Comparison of ENCODE assay signal across 1 cellular context in genomic region chr7:149771199-149771636, GRCh38.
TF ChIP-seq lines count a peak whose summit lies in the region.

No MANE protein-coding gene starts in this region.

TF ChIP-seq in K562, 482 proteins besides CTCF, POLR2A, EP300 and RAD21:
- TF ChIP-seq ZNF696 (CRISPR knock-in tag; conservative IDR thresholded peaks at IDR 0.05) (no peak), RBM34 (IDR thresholded peaks at IDR 0.05; ENCODE audit: borderline replicate concordance, insufficient read depth, low read length) (no peak), TGIF2 (CRISPR knock-in tag; IDR thresholded peaks at IDR 0.05) (no peak), ZNF121 (CRISPR knock-in tag; conservative IDR thresholded peaks at IDR 0.05) (no peak), KAT7 (CRISPR knock-in tag; IDR thresholded peaks at IDR 0.05; ENCODE audit: borderline replicate concordance) (peak; percentile 30; the same call in 1 of the 2 replicates), NR4A1 (CRISPR knock-in tag; IDR thresholded peaks at IDR 0.05) (no peak), NR4A1 (tag; IDR thresholded peaks at IDR 0.05) (no peak), CTBP1 (IDR thresholded peaks at IDR 0.05; ENCODE audit: borderline replicate concordance) (no peak), CREBBP (IDR thresholded peaks at IDR 0.05; ENCODE audit: low read depth, low read length) (no peak), KLF6 (CRISPR knock-in tag; IDR thresholded peaks at IDR 0.05; ENCODE audit: borderline replicate concordance) (no peak), PHB (CRISPR knock-in tag; IDR thresholded peaks at IDR 0.05) (no peak), ZNF3 (CRISPR knock-in tag; IDR thresholded peaks at IDR 0.05) (no peak), BHLHE40 (IDR thresholded peaks at IDR 0.05; ENCODE audit: low read length) (no peak; the same call in 1 of the 2 replicates), MEIS2 (IDR thresholded peaks at IDR 0.05; ENCODE audit: partially characterized antibody) (no peak), PYGO2 (tag; IDR thresholded peaks at IDR 0.05) (no peak), ZFX (CRISPR knock-in tag; IDR thresholded peaks at IDR 0.05) (0 out of 2 replicates have a peak, but pooled peaks have one; percentile 16), SMARCA5 (IDR thresholded peaks at IDR 0.05) (no peak), RB1 (IDR thresholded peaks at IDR 0.05; ENCODE audit: low read depth) (no peak), CBFB (CRISPR knock-in tag; IDR thresholded peaks at IDR 0.05) (0 out of 2 replicates have a peak, but pooled peaks have one; percentile 43), SMARCE1 (IDR thresholded peaks at IDR 0.05) (no peak), RUNX1 (IDR thresholded peaks at IDR 0.05; ENCODE audit: low read depth) (0 out of 2 replicates have a peak, but pooled peaks have one; percentile 13), SIN3A (IDR thresholded peaks at IDR 0.05; ENCODE audit: borderline replicate concordance in 2 of 2, control insufficient read depth in 1 of 2, low read depth in 2 of 2, low read length in 2 of 2) (peak in 1 of 2 experiments; percentile 27; a peak in 1 of 4 replicates), MAX (CRISPR knock-in tag; IDR thresholded peaks at IDR 0.05) (no peak), CEBPG (CRISPR knock-in tag; IDR thresholded peaks at IDR 0.05) (no peak), CEBPG (tag; conservative IDR thresholded peaks at IDR 0.05 in 1 of 2, IDR thresholded peaks at IDR 0.05 in 1 of 2) (no peak), PTRF (tag; IDR thresholded peaks at IDR 0.05) (no peak), MBD2 (IDR thresholded peaks at IDR 0.05; ENCODE audit: borderline replicate concordance, low read depth) (no peak), HNRNPK (IDR thresholded peaks at IDR 0.05; ENCODE audit: low read depth, low read length, poor library complexity, severe bottlenecking) (no peak), NCOA2 (IDR thresholded peaks at IDR 0.05; ENCODE audit: partially characterized antibody in 2 of 2) (no peak), RBBP5 (IDR thresholded peaks at IDR 0.05; ENCODE audit: borderline replicate concordance, insufficient read depth, low read length, poor library complexity, severe bottlenecking) (peak; percentile 37), DEAF1 (CRISPR knock-in tag; IDR thresholded peaks at IDR 0.05) (no peak), ZFP1 (CRISPR knock-in tag; IDR thresholded peaks at IDR 0.05) (no peak), ZNF444 (CRISPR knock-in tag; IDR thresholded peaks at IDR 0.05) (0 out of 2 replicates have a peak, but pooled peaks have one; percentile 2), ZMIZ1 (IDR thresholded peaks at IDR 0.05; ENCODE audit: low read depth in 2 of 2, low read length in 2 of 2) (no peak), ZNF764 (CRISPR knock-in tag; IDR thresholded peaks at IDR 0.05; ENCODE audit: low read depth) (no peak), MCM7 (IDR thresholded peaks at IDR 0.05) (no peak), ZSCAN32 (CRISPR knock-in tag; IDR thresholded peaks at IDR 0.05) (no peak), SMAD2 (IDR thresholded peaks at IDR 0.05; ENCODE audit: low read depth, low read length) (no peak), ZNF436 (CRISPR knock-in tag; IDR thresholded peaks at IDR 0.05) (no peak), ZNF282 (CRISPR knock-in tag; IDR thresholded peaks at IDR 0.05) (0 out of 2 replicates have a peak, but pooled peaks have one; percentile 42)
- TF ChIP-seq, protein P1, sequence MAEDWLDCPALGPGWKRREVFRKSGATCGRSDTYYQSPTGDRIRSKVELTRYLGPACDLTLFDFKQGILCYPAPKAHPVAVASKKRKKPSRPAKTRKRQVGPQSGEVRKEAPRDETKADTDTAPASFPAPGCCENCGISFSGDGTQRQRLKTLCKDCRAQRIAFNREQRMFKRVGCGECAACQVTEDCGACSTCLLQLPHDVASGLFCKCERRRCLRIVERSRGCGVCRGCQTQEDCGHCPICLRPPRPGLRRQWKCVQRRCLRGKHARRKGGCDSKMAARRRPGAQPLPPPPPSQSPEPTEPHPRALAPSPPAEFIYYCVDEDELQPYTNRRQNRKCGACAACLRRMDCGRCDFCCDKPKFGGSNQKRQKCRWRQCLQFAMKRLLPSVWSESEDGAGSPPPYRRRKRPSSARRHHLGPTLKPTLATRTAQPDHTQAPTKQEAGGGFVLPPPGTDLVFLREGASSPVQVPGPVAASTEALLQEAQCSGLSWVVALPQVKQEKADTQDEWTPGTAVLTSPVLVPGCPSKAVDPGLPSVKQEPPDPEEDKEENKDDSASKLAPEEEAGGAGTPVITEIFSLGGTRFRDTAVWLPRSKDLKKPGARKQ (CRISPR knock-in tag; IDR thresholded peaks at IDR 0.05) = no peak
- TF ChIP-seq, protein P2, sequence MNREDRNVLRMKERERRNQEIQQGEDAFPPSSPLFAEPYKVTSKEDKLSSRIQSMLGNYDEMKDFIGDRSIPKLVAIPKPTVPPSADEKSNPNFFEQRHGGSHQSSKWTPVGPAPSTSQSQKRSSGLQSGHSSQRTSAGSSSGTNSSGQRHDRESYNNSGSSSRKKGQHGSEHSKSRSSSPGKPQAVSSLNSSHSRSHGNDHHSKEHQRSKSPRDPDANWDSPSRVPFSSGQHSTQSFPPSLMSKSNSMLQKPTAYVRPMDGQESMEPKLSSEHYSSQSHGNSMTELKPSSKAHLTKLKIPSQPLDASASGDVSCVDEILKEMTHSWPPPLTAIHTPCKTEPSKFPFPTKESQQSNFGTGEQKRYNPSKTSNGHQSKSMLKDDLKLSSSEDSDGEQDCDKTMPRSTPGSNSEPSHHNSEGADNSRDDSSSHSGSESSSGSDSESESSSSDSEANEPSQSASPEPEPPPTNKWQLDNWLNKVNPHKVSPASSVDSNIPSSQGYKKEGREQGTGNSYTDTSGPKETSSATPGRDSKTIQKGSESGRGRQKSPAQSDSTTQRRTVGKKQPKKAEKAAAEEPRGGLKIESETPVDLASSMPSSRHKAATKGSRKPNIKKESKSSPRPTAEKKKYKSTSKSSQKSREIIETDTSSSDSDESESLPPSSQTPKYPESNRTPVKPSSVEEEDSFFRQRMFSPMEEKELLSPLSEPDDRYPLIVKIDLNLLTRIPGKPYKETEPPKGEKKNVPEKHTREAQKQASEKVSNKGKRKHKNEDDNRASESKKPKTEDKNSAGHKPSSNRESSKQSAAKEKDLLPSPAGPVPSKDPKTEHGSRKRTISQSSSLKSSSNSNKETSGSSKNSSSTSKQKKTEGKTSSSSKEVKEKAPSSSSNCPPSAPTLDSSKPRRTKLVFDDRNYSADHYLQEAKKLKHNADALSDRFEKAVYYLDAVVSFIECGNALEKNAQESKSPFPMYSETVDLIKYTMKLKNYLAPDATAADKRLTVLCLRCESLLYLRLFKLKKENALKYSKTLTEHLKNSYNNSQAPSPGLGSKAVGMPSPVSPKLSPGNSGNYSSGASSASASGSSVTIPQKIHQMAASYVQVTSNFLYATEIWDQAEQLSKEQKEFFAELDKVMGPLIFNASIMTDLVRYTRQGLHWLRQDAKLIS (CRISPR knock-in tag; IDR thresholded peaks at IDR 0.05) = 0 out of 2 replicates have a peak, but pooled peaks have one; percentile 18
- TF ChIP-seq, protein P3, sequence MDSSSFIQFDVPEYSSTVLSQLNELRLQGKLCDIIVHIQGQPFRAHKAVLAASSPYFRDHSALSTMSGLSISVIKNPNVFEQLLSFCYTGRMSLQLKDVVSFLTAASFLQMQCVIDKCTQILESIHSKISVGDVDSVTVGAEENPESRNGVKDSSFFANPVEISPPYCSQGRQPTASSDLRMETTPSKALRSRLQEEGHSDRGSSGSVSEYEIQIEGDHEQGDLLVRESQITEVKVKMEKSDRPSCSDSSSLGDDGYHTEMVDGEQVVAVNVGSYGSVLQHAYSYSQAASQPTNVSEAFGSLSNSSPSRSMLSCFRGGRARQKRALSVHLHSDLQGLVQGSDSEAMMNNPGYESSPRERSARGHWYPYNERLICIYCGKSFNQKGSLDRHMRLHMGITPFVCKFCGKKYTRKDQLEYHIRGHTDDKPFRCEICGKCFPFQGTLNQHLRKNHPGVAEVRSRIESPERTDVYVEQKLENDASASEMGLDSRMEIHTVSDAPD (CRISPR knock-in tag; IDR thresholded peaks at IDR 0.05) = no peak
